1 cellular context compared by ENCODE assay signal in the genomic region with DNA sequence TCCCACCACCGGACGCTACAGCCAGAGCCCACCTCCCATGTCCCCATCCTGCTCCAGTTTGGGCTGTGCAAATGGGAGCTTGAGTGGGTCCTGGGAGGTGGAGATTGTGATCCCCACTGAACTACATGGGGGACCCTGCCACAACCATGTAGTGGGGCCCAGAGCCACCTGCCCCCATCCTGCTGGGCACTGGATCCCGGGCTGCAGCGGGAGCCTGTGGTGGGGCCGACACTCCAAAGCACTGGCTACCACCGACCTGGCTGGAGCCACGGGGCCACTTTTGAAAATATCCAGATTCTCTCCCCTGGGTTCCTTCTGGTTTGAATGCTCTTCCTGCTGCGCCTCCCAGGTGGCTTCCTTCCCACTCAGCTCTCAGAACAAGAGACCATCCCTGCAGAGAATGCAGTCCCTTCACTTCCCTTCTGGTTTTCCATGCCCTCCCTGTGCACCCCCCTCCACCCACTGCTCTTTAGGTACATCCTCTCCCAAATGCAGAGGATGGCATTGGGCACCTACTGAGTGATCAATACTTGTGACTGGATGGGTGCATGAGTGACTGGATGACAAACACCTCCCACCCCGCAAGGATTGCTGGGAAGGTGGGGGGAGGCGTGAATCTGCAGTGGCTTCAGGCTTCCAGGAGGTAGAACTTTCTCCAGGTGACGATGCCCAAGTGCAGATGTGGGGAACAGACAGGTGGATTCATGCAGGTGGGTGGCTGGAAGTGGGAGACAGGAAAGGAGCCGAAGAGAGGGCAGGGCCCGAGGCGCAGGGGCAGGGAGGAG.
TF ChIP-seq lines count a peak whose summit lies in the region.

No MANE protein-coding gene starts in this region.

TF ChIP-seq in HCT116, 20 proteins besides CTCF, POLR2A, EP300 and RAD21 (continued from another document):
- TF ChIP-seq, protein P1, sequence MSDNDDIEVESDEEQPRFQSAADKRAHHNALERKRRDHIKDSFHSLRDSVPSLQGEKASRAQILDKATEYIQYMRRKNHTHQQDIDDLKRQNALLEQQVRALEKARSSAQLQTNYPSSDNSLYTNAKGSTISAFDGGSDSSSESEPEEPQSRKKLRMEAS (IDR thresholded peaks at IDR 0.05) = no peak
- TF ChIP-seq, protein P2, sequence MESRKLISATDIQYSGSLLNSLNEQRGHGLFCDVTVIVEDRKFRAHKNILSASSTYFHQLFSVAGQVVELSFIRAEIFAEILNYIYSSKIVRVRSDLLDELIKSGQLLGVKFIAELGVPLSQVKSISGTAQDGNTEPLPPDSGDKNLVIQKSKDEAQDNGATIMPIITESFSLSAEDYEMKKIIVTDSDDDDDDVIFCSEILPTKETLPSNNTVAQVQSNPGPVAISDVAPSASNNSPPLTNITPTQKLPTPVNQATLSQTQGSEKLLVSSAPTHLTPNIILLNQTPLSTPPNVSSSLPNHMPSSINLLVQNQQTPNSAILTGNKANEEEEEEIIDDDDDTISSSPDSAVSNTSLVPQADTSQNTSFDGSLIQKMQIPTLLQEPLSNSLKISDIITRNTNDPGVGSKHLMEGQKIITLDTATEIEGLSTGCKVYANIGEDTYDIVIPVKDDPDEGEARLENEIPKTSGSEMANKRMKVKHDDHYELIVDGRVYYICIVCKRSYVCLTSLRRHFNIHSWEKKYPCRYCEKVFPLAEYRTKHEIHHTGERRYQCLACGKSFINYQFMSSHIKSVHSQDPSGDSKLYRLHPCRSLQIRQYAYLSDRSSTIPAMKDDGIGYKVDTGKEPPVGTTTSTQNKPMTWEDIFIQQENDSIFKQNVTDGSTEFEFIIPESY (IDR thresholded peaks at IDR 0.05; ENCODE audit: extremely low read depth, insufficient replicate concordance, low read length) = no peak
- TF ChIP-seq ZFX (IDR thresholded peaks at IDR 0.05) (no peak), CBX3 (IDR thresholded peaks at IDR 0.05; ENCODE audit: low read depth) (no peak), YY1 (IDR thresholded peaks at IDR 0.05; ENCODE audit: extremely low read depth, insufficient replicate concordance, low read depth, low read length) (peak; percentile 65), EZH2 (IDR thresholded peaks at IDR 0.05) (no peak), POLR2AphosphoS5 (IDR thresholded peaks at IDR 0.05; ENCODE audit: low read depth, low read length) (peak; percentile 66; the same call in 1 of the 2 replicates), TCF7L2 (IDR thresholded peaks at IDR 0.05; ENCODE audit: borderline replicate concordance, extremely low read depth, insufficient read depth, insufficient read length) (no peak), ZNF274 (IDR thresholded peaks at IDR 0.05; ENCODE audit: low read depth, low read length) (no peak), FOSL1 (IDR thresholded peaks at IDR 0.05; ENCODE audit: low read depth) (no peak), SP1 (IDR thresholded peaks at IDR 0.05; ENCODE audit: low read depth) (no peak)
- TF ChIP-seq, protein P3, sequence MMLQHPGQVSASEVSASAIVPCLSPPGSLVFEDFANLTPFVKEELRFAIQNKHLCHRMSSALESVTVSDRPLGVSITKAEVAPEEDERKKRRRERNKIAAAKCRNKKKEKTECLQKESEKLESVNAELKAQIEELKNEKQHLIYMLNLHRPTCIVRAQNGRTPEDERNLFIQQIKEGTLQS (IDR thresholded peaks at IDR 0.05) = no peak
- TF ChIP-seq, protein P4, sequence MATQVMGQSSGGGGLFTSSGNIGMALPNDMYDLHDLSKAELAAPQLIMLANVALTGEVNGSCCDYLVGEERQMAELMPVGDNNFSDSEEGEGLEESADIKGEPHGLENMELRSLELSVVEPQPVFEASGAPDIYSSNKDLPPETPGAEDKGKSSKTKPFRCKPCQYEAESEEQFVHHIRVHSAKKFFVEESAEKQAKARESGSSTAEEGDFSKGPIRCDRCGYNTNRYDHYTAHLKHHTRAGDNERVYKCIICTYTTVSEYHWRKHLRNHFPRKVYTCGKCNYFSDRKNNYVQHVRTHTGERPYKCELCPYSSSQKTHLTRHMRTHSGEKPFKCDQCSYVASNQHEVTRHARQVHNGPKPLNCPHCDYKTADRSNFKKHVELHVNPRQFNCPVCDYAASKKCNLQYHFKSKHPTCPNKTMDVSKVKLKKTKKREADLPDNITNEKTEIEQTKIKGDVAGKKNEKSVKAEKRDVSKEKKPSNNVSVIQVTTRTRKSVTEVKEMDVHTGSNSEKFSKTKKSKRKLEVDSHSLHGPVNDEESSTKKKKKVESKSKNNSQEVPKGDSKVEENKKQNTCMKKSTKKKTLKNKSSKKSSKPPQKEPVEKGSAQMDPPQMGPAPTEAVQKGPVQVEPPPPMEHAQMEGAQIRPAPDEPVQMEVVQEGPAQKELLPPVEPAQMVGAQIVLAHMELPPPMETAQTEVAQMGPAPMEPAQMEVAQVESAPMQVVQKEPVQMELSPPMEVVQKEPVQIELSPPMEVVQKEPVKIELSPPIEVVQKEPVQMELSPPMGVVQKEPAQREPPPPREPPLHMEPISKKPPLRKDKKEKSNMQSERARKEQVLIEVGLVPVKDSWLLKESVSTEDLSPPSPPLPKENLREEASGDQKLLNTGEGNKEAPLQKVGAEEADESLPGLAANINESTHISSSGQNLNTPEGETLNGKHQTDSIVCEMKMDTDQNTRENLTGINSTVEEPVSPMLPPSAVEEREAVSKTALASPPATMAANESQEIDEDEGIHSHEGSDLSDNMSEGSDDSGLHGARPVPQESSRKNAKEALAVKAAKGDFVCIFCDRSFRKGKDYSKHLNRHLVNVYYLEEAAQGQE (IDR thresholded peaks at IDR 0.05; ENCODE audit: low read depth) = no peak
